Comparison of ENCODE assay signal across 10 cellular contexts in genomic region chr18:23982154-23983071, GRCh38. TPM values are rescaled to one million over a fixed set of nuclear protein-coding genes. Genes with fewer than 3 reads are reported as not detected.
A peak's percentile ranks its signal among the peaks of the same experiment; 100 is the strongest.
DNase-seq lines count a peak whose midpoint lies in the region; ATAC-seq and TF ChIP-seq lines count a peak whose summit lies in the region.
"Had no signal": no experiment of that assay in that cellular context is flagged by ENCODE, and none has a peak within 500 bp of the region (broad histone marks: within the 10 kb centered on the region; RNA-seq: fewer than 3 reads in every experiment).

No MANE protein-coding gene starts in this region.

- no peak overlapping the region for H3K4me3 Mint-ChIP-seq in activated B cell treated with CpG ODN at 0.5 μM for 24 hours

- H3K79me2 ChIP-seq in hepatocyte = no peaks in the 10 kb centered on the region

- TF ChIP-seq CTCF in activated B cell treated with CpG ODN at 0.5 μM for 24 hours (IDR thresholded peaks at IDR 0.05) (no peak), hepatocyte (IDR thresholded peaks at IDR 0.05; ENCODE audit: poor library complexity) (no peak)

- peak overlapping the region; percentile 60 for H3K27ac ChIP-seq in hepatocyte

- peak; percentile 63 for DNase-seq in GM03348 (ENCODE audit: low spot score)
- DNase-seq in activated B cell treated with CpG ODN at 0.5 μM for 24 hours = no peak
- peak; percentile 64 for DNase-seq in hepatocyte (ENCODE audit: low spot score)
- peak; percentile 40 for DNase-seq in skeletal muscle cell (ENCODE audit: low read depth)
- no peak for DNase-seq in DMS 273 (lab: John Stamatoyannopoulos, UW; ENCODE audit: unreplicated experiment)
- DNase-seq in stimulated activated CD4-positive, alpha-beta T cell treated with anti-CD3 and anti-CD28 coated beads, Interleukin-4, amount 100 ng/mL, for 1 hour = no peak
- DNase-seq: foreskin melanocyte had no signal

- peaks cover 19% of the 10 kb centered on the region for H3K4me1 ChIP-seq in hepatocyte (ENCODE audit: insufficient read depth)

- H3K9me3 Mint-ChIP-seq in activated B cell treated with CpG ODN at 0.5 μM for 24 hours = no peaks in the 10 kb centered on the region

- CTCF ChIA-PET in activated B cell treated with CpG ODN at 0.5 μM for 24 hours (lab: Charles Lee) = no interaction called here

- H3K4me1 Mint-ChIP-seq in activated B cell treated with CpG ODN at 0.5 μM for 24 hours = peaks cover 34% of the 10 kb centered on the region

- no peaks in the 10 kb centered on the region for H3K9me2 ChIP-seq in hepatocyte (replicated peaks; ENCODE audit: insufficient read depth)

- 30% methylated on average over 17 of the region's 17 CpGs for WGBS in hepatocyte (ENCODE audit: low lambda C conversion rate, missing lambda C conversion rate)

- peak overlapping the region; percentile 10 for H3K27ac Mint-ChIP-seq in activated B cell treated with CpG ODN at 0.5 μM for 24 hours

- H3K4me3 ChIP-seq in hepatocyte (no peak overlapping the region), skeletal muscle cell (ENCODE audit: low read depth, low read length) (no peak overlapping the region)
- H3K4me3 ChIP-seq: K562 had no signal

- POLR2A ChIA-PET in activated B cell treated with CpG ODN at 0.5 μM for 24 hours (lab: Charles Lee) = interaction anchor here (1.5 kb wide), 1 partner anchor 15 kb away, joined by 5 read pairs; no protein-coding TSS in a partner anchor

- H3K27me3 Mint-ChIP-seq in activated B cell treated with CpG ODN at 0.5 μM for 24 hours = no peaks in the 10 kb centered on the region

- H3K27me3 ChIP-seq in hepatocyte = no peaks in the 10 kb centered on the region

- peak overlapping the region; percentile 64 for H3K4me2 ChIP-seq in hepatocyte

- intact Hi-C loops in activated B cell treated with CpG ODN at 0.5 μM for 24 hours (cut with micrococcal nuclease) = no loop called here

- H2AFZ ChIP-seq in hepatocyte = peak overlapping the region; percentile 36

- no peaks in the 10 kb centered on the region for H3K9me3 ChIP-seq in hepatocyte (ENCODE audit: low read depth)

- no peak for ATAC-seq in activated B cell treated with CpG ODN at 0.5 μM for 24 hours (ENCODE audit: low read depth)
- no peak for ATAC-seq in HG03159 (IDR thresholded peaks at IDR 0.05; ENCODE audit: unreplicated experiment)
- no peak for ATAC-seq in HG02763 (IDR thresholded peaks at IDR 0.05; ENCODE audit: unreplicated experiment)
- ATAC-seq: K562 had no signal

- no peaks in the 10 kb centered on the region for H3K36me3 ChIP-seq in hepatocyte (replicated peaks; ENCODE audit: insufficient read depth, low read depth)

- no peaks in the 10 kb centered on the region for H3K36me3 Mint-ChIP-seq in activated B cell treated with CpG ODN at 0.5 μM for 24 hours (ENCODE audit: low read depth)

- no peaks in the 10 kb centered on the region for H4K20me1 ChIP-seq in hepatocyte (ENCODE audit: insufficient read depth, poor library complexity, severe bottlenecking)

RNA-seq across cellular contexts. Expression of gene TTC39C, which starts 32.1 kb away (rescaled TPM):
- total RNA-seq in activated B cell treated with CpG ODN at 0.5 μM for 24 hours (60.6 and 68.4 TPM in 2 replicates), hepatocyte (36.7 and 41.6 TPM in 2 replicates)
- 17.2 and 23.9 TPM in 2 replicates for polyA plus RNA-seq in hepatocyte

Comparison
In these comparisons a context has a peak if more than half of its experiments do, and no peak if none do; other contexts are left out.
1. DNase-seq: peak in GM03348 (single experiment), hepatocyte (single experiment) and skeletal muscle cell (single experiment); none in activated B cell treated with CpG ODN at 0.5 μM for 24 hours (single experiment), DMS 273 (single experiment) and stimulated activated CD4-positive, alpha-beta T cell treated with anti-CD3 and anti-CD28 coated beads, Interleukin-4, amount 100 ng/mL, for 1 hour (single experiment).